Comparison of ENCODE assay signal across 8 cellular contexts in the genomic region with DNA sequence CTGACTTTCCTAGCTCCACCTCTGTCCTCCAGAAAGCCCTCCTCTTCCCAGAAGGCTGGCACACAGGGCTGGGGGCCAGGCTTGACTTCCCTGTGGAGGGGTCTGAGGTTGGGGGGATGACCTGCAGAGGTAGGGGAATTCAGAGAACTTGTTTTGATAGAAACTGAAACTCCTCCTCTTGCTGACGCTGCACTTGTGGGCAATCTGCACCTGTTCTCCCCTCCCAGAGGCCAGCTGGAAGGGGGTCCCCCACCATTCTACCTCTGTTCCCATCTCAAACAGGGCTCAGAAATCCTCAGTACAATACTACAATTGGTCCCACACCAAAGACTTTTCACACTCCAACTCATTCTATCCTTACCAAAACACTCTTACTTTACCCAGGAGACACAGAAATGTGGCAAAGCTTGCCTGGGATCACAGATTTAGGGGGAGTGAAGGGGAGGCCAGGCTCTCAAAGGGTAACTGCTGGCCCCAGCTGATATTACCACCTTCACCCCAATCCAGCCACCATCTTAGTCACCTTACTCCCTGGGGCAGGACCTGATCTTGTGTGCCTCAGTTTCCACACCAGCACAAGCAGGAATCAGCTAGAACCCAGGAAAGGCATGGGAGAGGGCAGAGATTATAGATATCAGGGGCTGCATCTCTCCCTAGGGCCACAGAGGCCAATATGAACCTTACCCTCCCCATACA. TPM values are rescaled to one million over a fixed set of nuclear protein-coding genes. Genes with fewer than 3 reads are reported as not detected.
DNase-seq lines count a peak whose midpoint lies in the region; ATAC-seq, FAIRE-seq and TF ChIP-seq lines count a peak whose summit lies in the region.

No MANE protein-coding gene starts in this region.

- H3K4me3 ChIP-seq in GM12865 (ENCODE audit: low read depth, low read length) = peak overlapping the region; percentile 45

- TF ChIP-seq CTCF in GM12865 (IDR thresholded peaks at IDR 0.05; ENCODE audit: insufficient read depth, low read depth, low read length, missing control alignments) = no peak

- peak; percentile 91 for DNase-seq in GM12865 (ENCODE audit: low read depth)
- peak; percentile 39 to 61 (median 56) for DNase-seq in T-helper 17 cell
- DNase-seq in NCI-H1105 treated with DMSO at 0.1 percent for 48 hours (lab: John Stamatoyannopoulos, UW) = no peak
- no peak for DNase-seq in NCI-H1417 treated with DMSO at 0.1 percent for 48 hours (lab: John Stamatoyannopoulos, UW)
- no peak for DNase-seq in midbrain (lab: John Stamatoyannopoulos, UW)
- DNase-seq in urothelium cell line (ENCODE audit: low spot score) = no peak

- ATAC-seq in HG02571 (IDR thresholded peaks at IDR 0.05; ENCODE audit: unreplicated experiment) (peak; percentile 52), T-helper 17 cell (peak; percentile 62), esophagus mucosa (peak; percentile 26)

- H3K4me3 Mint-ChIP-seq in T-helper 17 cell = peak overlapping the region; percentile 92

- no peaks in the 10 kb centered on the region for H3K9me3 ChIP-seq in T-helper 17 cell (ENCODE audit: control insufficient read depth, low read length, poor library complexity, severe bottlenecking)

- no peak for FAIRE-seq in urothelium cell line (lab: Jason Lieb, UNC)

- peaks cover 60% of the 10 kb centered on the region for H3K4me1 Mint-ChIP-seq in T-helper 17 cell

- peak overlapping the region; percentile 100 for H3K27ac Mint-ChIP-seq in T-helper 17 cell

- no peaks in the 10 kb centered on the region for H3K27me3 Mint-ChIP-seq in T-helper 17 cell

- no peaks in the 10 kb centered on the region for H3K36me3 Mint-ChIP-seq in T-helper 17 cell (ENCODE audit: low read depth)

RNA-seq across cellular contexts. Expression of a gene that starts 18.5 kb away (rescaled TPM):
- 10 to 100 TPM; 91.0 to 91.6 TPM for total RNA-seq in T-helper 17 cell
- total RNA-seq in esophagus mucosa = 20.3 TPM

RNA-seq across cellular contexts. Expression of a gene that starts 20.0 kb away (rescaled TPM):
- 100 to 1,000 TPM; 301 to 481 TPM for total RNA-seq in T-helper 17 cell
- 4.4 TPM for total RNA-seq in esophagus mucosa

RNA-seq across cellular contexts. Expression of a gene that starts 27.4 kb away (rescaled TPM):
- total RNA-seq in T-helper 17 cell (10 to 100 TPM; 34.8 to 50.7 TPM), esophagus mucosa (17.4 TPM)

RNA-seq across cellular contexts. Expression of a gene that starts 32.8 kb away (rescaled TPM):
- total RNA-seq in T-helper 17 cell (1 to 10 TPM; 2.2 to 3.2 TPM), esophagus mucosa (0.28 TPM)

RNA-seq across cellular contexts. Expression of a gene that starts 41.1 kb away (rescaled TPM):
- total RNA-seq in T-helper 17 cell = 10 to 100 TPM; 66.7 to 68.8 TPM
- 53.5 TPM for total RNA-seq in esophagus mucosa

Comparison
In these comparisons a context has a peak if more than half of its experiments do, and no peak if none do; other contexts are left out.
1. DNase-seq: peak in GM12865 (single experiment) and T-helper 17 cell (3 of 3); none in NCI-H1105 treated with DMSO at 0.1 percent for 48 hours (single experiment), NCI-H1417 treated with DMSO at 0.1 percent for 48 hours (single experiment), midbrain (single experiment) and urothelium cell line (single experiment).
2. RNA of a gene that starts 20.0 kb away (total RNA-seq): 301 to 481 TPM in T-helper 17 cell; 4.4 TPM in esophagus mucosa (single experiment); every median in the first group is over 10 times any median in the second.
3. Peak in every context shown above with its lines, with median percentiles within 50 percentile points of each other: ATAC-seq.